Comparison of ENCODE assay signal across 30 cellular contexts in the genomic region with DNA sequence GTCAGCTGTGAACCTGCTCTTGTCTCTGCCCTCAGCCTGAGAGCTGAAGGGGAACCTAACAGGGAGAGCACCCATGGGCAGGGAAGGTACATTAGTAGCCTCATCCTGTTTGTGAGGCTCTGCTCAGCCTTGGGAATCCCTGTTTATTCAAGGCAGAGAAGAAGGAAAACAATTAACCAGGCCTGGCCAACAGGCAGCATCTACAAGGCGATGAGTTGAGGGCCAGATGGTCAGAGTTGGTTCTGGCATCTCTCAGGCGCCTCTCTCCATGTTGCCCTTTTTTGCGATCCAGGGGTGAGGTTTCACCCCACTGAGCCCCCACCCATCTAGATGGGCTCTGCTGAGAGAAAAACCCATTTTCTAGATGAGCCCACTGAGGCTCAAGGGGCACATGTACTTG.
"Had no signal": no experiment of that assay in that cellular context is flagged by ENCODE, and none has a peak within 500 bp of the region (broad histone marks: within the 10 kb centered on the region; RNA-seq: fewer than 3 reads in every experiment).

No MANE protein-coding gene starts in this region.

- H3K27me3 Mint-ChIP-seq: dendritic cell treated with granulocyte-macrophage colony-stimulating factor and Interleukin-4, amounts not matched to agents 40 ng/mL and 50 ng/mL, for 4 days had no signal

- H3K9me3 ChIP-seq: breast epithelium, esophagus muscularis mucosa, heart left ventricle, psoas muscle, thoracic aorta, uterus had no signal

- H3K27ac ChIP-seq: breast epithelium, esophagus muscularis mucosa, foreskin keratinocyte, heart left ventricle, parathyroid adenoma, psoas muscle, thoracic aorta, uterus had no signal

- H3K79me2 ChIP-seq: parathyroid adenoma had no signal

- H3K27ac Mint-ChIP-seq: activated CD8-positive, alpha-beta T cell treated with anti-CD3 and anti-CD28 coated beads for 36 hours; activated naive CD8-positive, alpha-beta T cell treated with anti-CD3 and anti-CD28 coated beads, Interleukin-2, amount 50 U/mL, for 24 hours; activated T-helper 17 cell treated with anti-CD3 and anti-CD28 coated beads, Interleukin-2, amount 50 U/mL, for 72 hours; dendritic cell treated with granulocyte-macrophage colony-stimulating factor and Interleukin-4, amounts not matched to agents 40 ng/mL and 50 ng/mL, for 4 days had no signal

- H3K4me1 ChIP-seq: breast epithelium, esophagus muscularis mucosa, foreskin keratinocyte, parathyroid adenoma, psoas muscle, uterus had no signal

- H3K4me3 ChIP-seq: breast epithelium, esophagus muscularis mucosa, heart left ventricle, psoas muscle, smooth muscle cell, thoracic aorta, uterus had no signal

- ATAC-seq: activated CD8-positive, alpha-beta T cell treated with anti-CD3 and anti-CD28 coated beads for 36 hours; activated naive CD8-positive, alpha-beta T cell treated with anti-CD3 and anti-CD28 coated beads, Interleukin-2, amount 50 U/mL, for 24 hours; activated T-cell treated with anti-CD3 and anti-CD28 coated beads, Interleukin-2, amount 50 U/mL, for 4 hours; activated T-helper 17 cell treated with anti-CD3 and anti-CD28 coated beads, Interleukin-2, amount 50 U/mL, for 72 hours; foreskin keratinocyte; heart left ventricle; naive thymus-derived CD8-positive, alpha-beta T cell; psoas muscle; stimulated activated naive CD8-positive, alpha-beta T cell treated with anti-CD3 and anti-CD28 coated beads, Interleukin-15, Interleukin-2, amounts not matched to agents 100 U/mL and 50 U/mL, for 24 hours had no signal

- H3K36me3 ChIP-seq: esophagus muscularis mucosa, heart left ventricle, thoracic aorta, uterus had no signal

- H3K9me3 Mint-ChIP-seq: activated CD8-positive, alpha-beta T cell treated with anti-CD3 and anti-CD28 coated beads for 36 hours; activated naive CD8-positive, alpha-beta T cell treated with anti-CD3 and anti-CD28 coated beads, Interleukin-2, amount 50 U/mL, for 24 hours; activated T-cell treated with anti-CD3 and anti-CD28 coated beads, Interleukin-2, amount 50 U/mL, for 4 hours; activated T-helper 17 cell treated with anti-CD3 and anti-CD28 coated beads, Interleukin-2, amount 50 U/mL, for 72 hours; dendritic cell treated with granulocyte-macrophage colony-stimulating factor and Interleukin-4, amounts not matched to agents 40 ng/mL and 50 ng/mL, for 4 days; immature natural killer cell; naive thymus-derived CD8-positive, alpha-beta T cell; neural crest cell had no signal

- H3K4me2 ChIP-seq: smooth muscle cell had no signal

- DNase-seq: activated CD4-positive, alpha-beta T cell treated with anti-CD3 and anti-CD28 coated beads, Interleukin-2, amount 50 U/mL, for 1 hour; activated CD8-positive, alpha-beta T cell treated with anti-CD3 and anti-CD28 coated beads for 36 hours; activated gamma-delta T cell treated with Interleukin-2 at 50 U/mL for 16 hours; activated naive CD4-positive, alpha-beta T cell treated with anti-CD3 and anti-CD28 coated beads, Interleukin-2, amount 50 U/mL, for 16 hours; activated naive CD8-positive, alpha-beta T cell treated with anti-CD3 and anti-CD28 coated beads, Interleukin-2, amount 50 U/mL, for 24 hours; activated T-cell treated with anti-CD3 and anti-CD28 coated beads, Interleukin-2, amount 50 U/mL, for 4 hours; amygdala; central memory CD4-positive, alpha-beta T cell; foreskin keratinocyte; heart left ventricle; hypothalamus; immature natural killer cell; kidney; midbrain; naive thymus-derived CD8-positive, alpha-beta T cell; occipital lobe; psoas muscle; stimulated activated CD4-positive, alpha-beta T cell treated with anti-CD3 and anti-CD28 coated beads, Interleukin-15, amount 100 ng/mL, for 24 hours; stimulated activated CD4-positive, alpha-beta T cell treated with anti-CD3 and anti-CD28 coated beads, Interleukin-2, amount 100 ng/mL, for 24 hours; stimulated activated naive CD8-positive, alpha-beta T cell treated with anti-CD3 and anti-CD28 coated beads, Interleukin-15, Interleukin-2, amounts not matched to agents 100 U/mL and 50 U/mL, for 24 hours; trophoblast cell; uterus had no signal

- H3K4me3 Mint-ChIP-seq: activated CD8-positive, alpha-beta T cell treated with anti-CD3 and anti-CD28 coated beads for 36 hours; activated naive CD8-positive, alpha-beta T cell treated with anti-CD3 and anti-CD28 coated beads, Interleukin-2, amount 50 U/mL, for 24 hours; activated T-cell treated with anti-CD3 and anti-CD28 coated beads, Interleukin-2, amount 50 U/mL, for 4 hours; activated T-helper 17 cell treated with anti-CD3 and anti-CD28 coated beads, Interleukin-2, amount 50 U/mL, for 72 hours; dendritic cell treated with granulocyte-macrophage colony-stimulating factor and Interleukin-4, amounts not matched to agents 40 ng/mL and 50 ng/mL, for 4 days; immature natural killer cell; neural crest cell had no signal

- H3K36me3 Mint-ChIP-seq: immature natural killer cell; naive thymus-derived CD8-positive, alpha-beta T cell had no signal

- H3K9ac ChIP-seq: parathyroid adenoma had no signal

- H3K27me3 ChIP-seq: breast epithelium, heart left ventricle, uterus had no signal

- H3K4me1 Mint-ChIP-seq: activated T-helper 17 cell treated with anti-CD3 and anti-CD28 coated beads, Interleukin-2, amount 50 U/mL, for 72 hours; immature natural killer cell had no signal
